Comparison of ENCODE assay signal across 11 cellular contexts in the genomic region with DNA sequence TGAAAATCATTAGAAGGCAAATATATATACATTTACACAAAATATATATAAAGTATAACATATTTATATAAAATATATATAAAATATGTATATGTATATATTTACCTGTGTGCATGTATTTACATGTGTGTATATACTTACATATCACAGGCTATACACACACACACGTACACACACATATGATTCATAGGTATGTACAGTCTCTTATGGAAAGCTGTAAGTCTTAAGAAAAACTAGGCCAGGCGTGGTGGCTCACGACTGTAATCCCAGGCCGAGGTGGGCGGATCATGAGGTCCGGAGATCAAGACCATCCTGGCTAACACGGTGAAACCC. TPM values are rescaled to one million over a fixed set of nuclear protein-coding genes. Genes with fewer than 3 reads are reported as not detected.
DNase-seq lines count a peak whose midpoint lies in the region; ATAC-seq, FAIRE-seq and TF ChIP-seq lines count a peak whose summit lies in the region.
"Had no signal": no experiment of that assay in that cellular context is flagged by ENCODE, and none has a peak within 500 bp of the region (broad histone marks: within the 10 kb centered on the region; RNA-seq: fewer than 3 reads in every experiment).

No MANE protein-coding gene starts in this region.

- H3K27me3 ChIP-seq in CD4-positive, alpha-beta memory T cell (ENCODE audit: insufficient read depth, low read length): no peaks in the 10 kb centered on the region
- H3K27me3 ChIP-seq in Peyer's patch (no peaks in the 10 kb centered on the region), gastrocnemius medialis (no peaks in the 10 kb centered on the region)

- H3K4me3 ChIP-seq in CD4-positive, alpha-beta memory T cell (ENCODE audit: low read length in 2 of 2): no peak overlapping the region
- H3K4me3 ChIP-seq in Peyer's patch (no peak overlapping the region), gastrocnemius medialis (no peak overlapping the region)

- no peaks in the 10 kb centered on the region for H3K9me3 ChIP-seq in CD4-positive, alpha-beta memory T cell (ENCODE audit: control insufficient read depth in 1 of 2, low read length in 2 of 2)
- H3K9me3 ChIP-seq in Peyer's patch (no peaks in the 10 kb centered on the region), gastrocnemius medialis (no peaks in the 10 kb centered on the region)
- H3K9me3 ChIP-seq: mucosa of descending colon had no signal

- TF ChIP-seq POLR2A in Peyer's patch (IDR thresholded peaks at IDR 0.05) (no peak), gastrocnemius medialis (IDR thresholded peaks at IDR 0.05) (no peak)

- peak; percentile 6 for ATAC-seq in effector memory CD8-positive, alpha-beta T cell (replicated peaks)
- ATAC-seq in gastrocnemius medialis (no peak), GM21528 (IDR thresholded peaks at IDR 0.05; ENCODE audit: low FRiP score, unreplicated experiment) (no peak), GM18868 (IDR thresholded peaks at IDR 0.05; ENCODE audit: unreplicated experiment) (no peak)

- DNase-seq in CD4-positive, alpha-beta memory T cell: no peak
- no peak for DNase-seq in Peyer's patch
- no peak for DNase-seq in effector memory CD8-positive, alpha-beta T cell
- no peak for DNase-seq in gastrocnemius medialis
- no peak for DNase-seq in GM19239 (ENCODE audit: insufficient read length, low spot score)
- no peak for DNase-seq in GM19238 (ENCODE audit: insufficient read length, low spot score)
- DNase-seq: Karpas-422 had no signal

- FAIRE-seq in GM19239 (lab: Jason Lieb, UNC): no peak

- POLR2A ChIA-PET in CD4-positive, alpha-beta memory T cell (lab: Charles Lee; ENCODE audit: partially characterized antibody): interaction anchor here (0.6 to 5.1 kb wide), 8 partner anchors 9 to 1579 kb away, joined by 3 to 122 read pairs (median 4); partner anchors contain the start of genes DRC3, SREBF1 and TOM1L2

- H3K4me1 ChIP-seq in CD4-positive, alpha-beta memory T cell (ENCODE audit: insufficient read depth, low read length): peaks cover 46% of the 10 kb centered on the region
- H3K4me1 ChIP-seq in Peyer's patch (peaks cover 0 to 44% (median 12%) of the 10 kb centered on the region in 4 donors), gastrocnemius medialis (peaks cover 28 to 37% of the 10 kb centered on the region in 2 donors)

- H3K27me3 Mint-ChIP-seq in CD4-positive, alpha-beta memory T cell: no peaks in the 10 kb centered on the region
- H3K27me3 Mint-ChIP-seq in effector memory CD8-positive, alpha-beta T cell: no peaks in the 10 kb centered on the region

- no peaks in the 10 kb centered on the region for H3K36me3 ChIP-seq in CD4-positive, alpha-beta memory T cell (ENCODE audit: insufficient read depth, low read length)
- H3K36me3 ChIP-seq in Peyer's patch: peaks cover 0 to 3% (median 0%) of the 10 kb centered on the region in 3 donors
- H3K36me3 ChIP-seq in gastrocnemius medialis: no peaks in the 10 kb centered on the region

- TF ChIP-seq CTCF in Peyer's patch (IDR thresholded peaks at IDR 0.05) (no peak), gastrocnemius medialis (IDR thresholded peaks at IDR 0.05 in 4 of 5, conservative IDR thresholded peaks at IDR 0.05 in 1 of 5) (no peak)

- CTCF ChIA-PET in CD4-positive, alpha-beta memory T cell (lab: Charles Lee; ENCODE audit: partially characterized antibody): interaction anchor here (0.9 to 2.4 kb wide), 6 partner anchors 10 to 39 kb away, joined by 3 to 9 read pairs (median 4); partner anchors contain the start of genes DRC3 and TOM1L2

- intact Hi-C loops in CD4-positive, alpha-beta memory T cell (cut with micrococcal nuclease): loop anchor here (5.0 to 10.0 kb wide), 2 partner anchors 63 to 120 kb away; partner anchors contain the start of gene SREBF1
- intact Hi-C loops in gastrocnemius medialis (cut with DNase I; ENCODE audit: low total_unique reads): no loop called here

- in situ Hi-C loops in gastrocnemius medialis (cut with MboI; ENCODE audit: low sequenced_read_pairs in 4 of 4): no loop called here

- peak overlapping the region in 5 of 8 donors; percentile 79 to 97 (median 90) for H3K4me3 Mint-ChIP-seq in CD4-positive, alpha-beta memory T cell
- H3K4me3 Mint-ChIP-seq in effector memory CD8-positive, alpha-beta T cell: peak overlapping the region; percentile 47 to 80

- peak overlapping the region; percentile 65 for H3K27ac ChIP-seq in CD4-positive, alpha-beta memory T cell (ENCODE audit: low read depth, low read length)
- H3K27ac ChIP-seq in Peyer's patch (peak overlapping the region in 3 of 4 donors; percentile 55 to 75 (median 71)), gastrocnemius medialis (peak overlapping the region in 3 of 4 donors; percentile 46 to 67 (median 52))

- H3K9me3 Mint-ChIP-seq in CD4-positive, alpha-beta memory T cell: no peaks in the 10 kb centered on the region
- H3K9me3 Mint-ChIP-seq in effector memory CD8-positive, alpha-beta T cell: no peaks in the 10 kb centered on the region

- H3K27ac Mint-ChIP-seq in CD4-positive, alpha-beta memory T cell: peak overlapping the region; percentile 91 to 100 (median 96)
- peak overlapping the region; percentile 96 to 97 for H3K27ac Mint-ChIP-seq in effector memory CD8-positive, alpha-beta T cell

- peaks cover 40 to 76% (median 60%) of the 10 kb centered on the region in 4 donors for H3K4me1 Mint-ChIP-seq in CD4-positive, alpha-beta memory T cell
- H3K4me1 Mint-ChIP-seq in effector memory CD8-positive, alpha-beta T cell (ENCODE audit: low read depth in 2 of 2): peaks cover 40 to 41% of the 10 kb centered on the region in 2 donors

- H3K36me3 Mint-ChIP-seq in CD4-positive, alpha-beta memory T cell: peaks cover 17 to 22% of the 10 kb centered on the region in 2 donors
- peaks cover 12% of the 10 kb centered on the region for H3K36me3 Mint-ChIP-seq in effector memory CD8-positive, alpha-beta T cell (ENCODE audit: insufficient read depth)

RNA-seq across cellular contexts. Expression of gene TOM1L2, which starts 14.7 kb away (rescaled TPM):
- 10 to 100 TPM; 59.4 to 63.1 TPM for total RNA-seq in CD4-positive, alpha-beta memory T cell
- polyA plus RNA-seq in CD4-positive, alpha-beta memory T cell: 10 to 100 TPM in 1 of 2 donors, 1 to 10 TPM in 1; 1.6 to 12.0 TPM
- total RNA-seq in Peyer's patch (10 to 100 TPM; 49.5 to 74.8 (median 62.7) TPM), gastrocnemius medialis (10 to 100 TPM; 55.7 to 97.1 (median 73.3) TPM)

RNA-seq across cellular contexts. Expression of gene DRC3, which starts 15.1 kb away (rescaled TPM):
- total RNA-seq in CD4-positive, alpha-beta memory T cell: under 1 TPM; 0.64 to 0.67 TPM
- under 1 TPM in 1 of 2 donors, not detected in 1; 0.24 TPM for polyA plus RNA-seq in CD4-positive, alpha-beta memory T cell
- total RNA-seq in Peyer's patch (1 to 10 TPM in 2 of 4 donors, under 1 TPM in 1, not detected in 1; 0.57 to 6.3 (median 5.8) TPM), gastrocnemius medialis (under 1 TPM; 0.05 to 0.81 (median 0.28) TPM)
- total RNA-seq: T-helper 1 cell treated with Interleukin-12 subunit alpha and Interleukin-12 subunit beta and Interleukin-4 antibody, amounts not matched to agents 30 ng/mL and 1 ng/mL, for 36 hours had no signal
